8 cellular contexts compared by ENCODE assay signal in the genomic region with DNA sequence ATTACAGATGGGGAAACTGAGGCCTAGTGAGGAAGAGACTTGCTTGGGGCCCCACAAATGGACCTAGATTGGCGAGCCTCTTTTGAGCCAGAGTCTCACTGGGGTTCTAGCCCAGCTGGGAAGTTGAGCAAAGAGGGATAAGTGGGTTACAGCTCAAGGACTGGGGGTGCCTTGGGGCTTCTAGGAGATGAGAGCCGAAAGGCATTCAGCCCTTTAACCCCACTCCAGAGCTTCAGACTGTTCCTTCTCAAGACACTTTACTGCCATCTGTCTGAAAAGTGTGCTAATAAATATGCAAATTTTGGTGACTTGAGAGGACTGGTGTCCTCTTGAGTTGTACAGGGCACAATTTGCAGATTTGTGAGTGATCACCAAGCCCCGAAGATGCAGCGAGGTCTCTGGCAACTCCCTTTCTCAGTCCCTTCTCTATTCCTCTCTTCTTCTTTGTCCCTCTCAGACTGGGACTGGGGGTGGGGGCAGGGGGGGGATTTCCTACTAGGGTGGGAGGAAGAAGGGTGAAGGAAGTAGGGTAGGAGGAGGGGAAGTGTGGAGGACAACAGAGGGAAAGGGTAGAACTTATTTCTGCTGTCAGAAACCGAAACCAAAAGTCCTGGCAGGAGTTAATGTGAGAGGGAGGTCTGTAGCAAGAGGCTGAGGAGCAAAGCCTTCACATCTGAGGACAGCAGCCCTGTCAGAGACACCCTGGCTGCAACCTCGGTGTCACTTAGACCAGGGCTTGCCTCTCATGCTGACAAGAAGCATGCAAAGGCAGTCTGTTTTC. TPM values are rescaled to one million over a fixed set of nuclear protein-coding genes. Genes with fewer than 3 reads are reported as not detected.
DNase-seq lines count a peak whose midpoint lies in the region; ATAC-seq and TF ChIP-seq lines count a peak whose summit lies in the region.

No MANE protein-coding gene starts in this region.

- peaks cover 75% of the 10 kb centered on the region for H3K4me1 Mint-ChIP-seq in activated CD4-positive, alpha-beta T cell treated with anti-CD3 and anti-CD28 coated beads, Interleukin-2, amount 10 ng/mL, durations not matched to agents 7 days and 5 days

- intact Hi-C loops in IMR-90 (cut with micrococcal nuclease) = no loop called here
- intact Hi-C loops in prostate gland (cut with DNase I) = loop anchor here (5.0 kb wide), 1 partner anchor 53 kb away; a partner anchor contains a TSS

- POLR2A ChIA-PET in IMR-90 (lab: Charles Lee; ENCODE audit: unreplicated experiment) = no interaction called here
- POLR2A ChIA-PET in activated CD4-positive, alpha-beta T cell treated with anti-CD3 and anti-CD28 coated beads, Interleukin-2, amount 10 ng/mL, durations not matched to agents 7 days and 5 days (lab: Charles Lee) = interaction anchor here (0.6 kb wide), 2 partner anchors 28 to 62 kb away, joined by 4 read pairs; no protein-coding TSS in a partner anchor

- 0% methylated on average over 1 of the region's 6 CpGs; no CpG with 5 or more reads in 1 of the 2 experiments for WGBS in IMR-90 (ENCODE audit: extremely low coverage in 2 of 2, insufficient read length in 1 of 2), 2 experiments
- WGBS in prostate gland = 36% methylated on average over 6 of the region's 6 CpGs

- no peak for DNase-seq in activated CD4-positive, CD25-positive, alpha-beta regulatory T cell (lab: John Stamatoyannopoulos, UW)
- DNase-seq in IMR-90 = peak; percentile 65
- peak; percentile 77 for DNase-seq in activated CD4-positive, alpha-beta T cell treated with anti-CD3 and anti-CD28 coated beads, Interleukin-2, amount 10 ng/mL, durations not matched to agents 7 days and 5 days
- peak; percentile 81 for DNase-seq in fibroblast of villous mesenchyme (ENCODE audit: low read depth)
- DNase-seq in prostate gland (ENCODE audit: low spot score) = no peak
- no peak for DNase-seq in GM19240 (ENCODE audit: insufficient read length, low spot score)
- DNase-seq in NCI-H146 treated with DMSO at 0.1 percent for 48 hours (lab: John Stamatoyannopoulos, UW; ENCODE audit: unreplicated experiment) = no peak

- peak overlapping the region; percentile 42; the same call in 1 of the 2 replicates for H3K56ac ChIP-seq in IMR-90 (ENCODE audit: extremely low read depth, insufficient read depth, low read length)

- peak overlapping the region; percentile 81 for H2AK9ac ChIP-seq in IMR-90 (replicated peaks; ENCODE audit: low read depth, low read length, poor library complexity)

- peak overlapping the region; percentile 9 for H3K27ac ChIP-seq in IMR-90 (ENCODE audit: insufficient read depth, low read length)
- peak overlapping the region; percentile 51 to 67 for H3K27ac ChIP-seq in prostate gland

- peak; percentile 1 to 2 for ATAC-seq in activated CD4-positive, CD25-positive, alpha-beta regulatory T cell treated with anti-CD3 and anti-CD28 coated beads, Interleukin-2, amount 50 U/mL, for 24 hours
- ATAC-seq in IMR-90 (ENCODE audit: low read depth) = peak; percentile 15; the same call in 1 of the 2 replicates

- peak overlapping the region; percentile 97 for H3K4ac ChIP-seq in IMR-90 (ENCODE audit: low read depth, low read length)

- in situ Hi-C loops in IMR-90 (cut with MboI; ENCODE audit: low sequenced_read_pairs) = no loop called here

- no peak for TF ChIP-seq RAD21 in IMR-90 (IDR thresholded peaks at IDR 0.05; ENCODE audit: low read length)

- H2BK120ac ChIP-seq in IMR-90 (ENCODE audit: low read depth, low read length) = peak overlapping the region; percentile 92

- H3K79me1 ChIP-seq in IMR-90 (ENCODE audit: low read depth in 1 of 2, low read length in 2 of 2) = peaks cover 0 to 26% of the 10 kb centered on the region in 2 experiments; a peak in 2 of 4 replicates

- H3K27ac Mint-ChIP-seq in activated CD4-positive, alpha-beta T cell treated with anti-CD3 and anti-CD28 coated beads, Interleukin-2, amount 10 ng/mL, durations not matched to agents 7 days and 5 days = peak overlapping the region; percentile 99

- CTCF ChIA-PET in IMR-90 (lab: Yijun Ruan, JAX) = no interaction called here
- CTCF ChIA-PET in activated CD4-positive, alpha-beta T cell treated with anti-CD3 and anti-CD28 coated beads, Interleukin-2, amount 10 ng/mL, durations not matched to agents 7 days and 5 days (lab: Charles Lee) = interaction anchor here (0.6 to 6.0 kb wide), 12 partner anchors 10 to 175 kb away, joined by 3 to 41 read pairs (median 8); a partner anchor contains a TSS

- no TSS peak for BruUV-seq in IMR-90 (replicated peaks; lab: Mats Ljungman, UMichigan)

- peak overlapping the region; percentile 6 for H3K9ac ChIP-seq in IMR-90 (ENCODE audit: low read depth, low read length)

- H3K4me1 ChIP-seq in IMR-90 (ENCODE audit: control insufficient read depth, insufficient read depth, low read length) (peaks cover 43% of the 10 kb centered on the region), prostate gland (replicated peaks) (peaks cover 3% of the 10 kb centered on the region)

- H2AK5ac ChIP-seq in IMR-90 (ENCODE audit: low read depth, low read length) = peak overlapping the region; percentile 82

- H3K4me3 Mint-ChIP-seq in activated CD4-positive, alpha-beta T cell treated with anti-CD3 and anti-CD28 coated beads, Interleukin-2, amount 10 ng/mL, durations not matched to agents 7 days and 5 days = peak overlapping the region; percentile 78

- no peaks in the 10 kb centered on the region for H3K27me3 ChIP-seq in IMR-90 (ENCODE audit: control insufficient read depth, insufficient read depth, low read length)
- H3K27me3 ChIP-seq in prostate gland (replicated peaks; ENCODE audit: insufficient read depth) = no peaks in the 10 kb centered on the region

- peak overlapping the region; percentile 77 for H4K91ac ChIP-seq in IMR-90 (ENCODE audit: insufficient read depth, low read depth, low read length)

- H3K9me3 ChIP-seq in IMR-90 (ENCODE audit: control insufficient read depth, insufficient read depth, low read length) = no peaks in the 10 kb centered on the region
- no peaks in the 10 kb centered on the region for H3K9me3 ChIP-seq in prostate gland

- peak overlapping the region; percentile 78 for H2BK20ac ChIP-seq in IMR-90 (ENCODE audit: low read depth, low read length)

- peak overlapping the region; percentile 93 for H2BK5ac ChIP-seq in IMR-90 (ENCODE audit: low read depth, low read length, poor library complexity, severe bottlenecking)

- H3K4me3 ChIP-seq in IMR-90 (ENCODE audit: insufficient read depth, low read depth, low read length) (no peak overlapping the region; the same call in 1 of the 2 replicates), fibroblast of villous mesenchyme (ENCODE audit: low read depth, low read length) (peak overlapping the region; percentile 43), prostate gland (peak overlapping the region in 1 of 2 donors; percentile 2)

- H3K4me2 ChIP-seq in IMR-90 (ENCODE audit: low read depth, low read length) = peak overlapping the region; percentile 70

- TF ChIP-seq CTCF in IMR-90 (conservative IDR thresholded peaks at IDR 0.05; ENCODE audit: low read depth, low read length) = no peak
- no peak for TF ChIP-seq CTCF in fibroblast of villous mesenchyme (IDR thresholded peaks at IDR 0.05; ENCODE audit: insufficient read depth, low read depth, low read length)
- no peak for TF ChIP-seq CTCF in prostate gland (IDR thresholded peaks at IDR 0.05)

- H3K23ac ChIP-seq in IMR-90 (ENCODE audit: low read depth, low read length) = peak overlapping the region; percentile 87

- TF ChIP-seq POLR2A in IMR-90 (IDR thresholded peaks at IDR 0.05; ENCODE audit: low read depth, low read length) (no peak), prostate gland (IDR thresholded peaks at IDR 0.05) (no peak)

- no peaks in the 10 kb centered on the region for H3K36me3 Mint-ChIP-seq in activated CD4-positive, alpha-beta T cell treated with anti-CD3 and anti-CD28 coated beads, Interleukin-2, amount 10 ng/mL, durations not matched to agents 7 days and 5 days (ENCODE audit: low read depth)

- H3K9me3 Mint-ChIP-seq in activated CD4-positive, alpha-beta T cell treated with anti-CD3 and anti-CD28 coated beads, Interleukin-2, amount 10 ng/mL, durations not matched to agents 7 days and 5 days = peaks cover 4% of the 10 kb centered on the region

- H3K18ac ChIP-seq in IMR-90 (ENCODE audit: low read depth, low read length) = peak overlapping the region; percentile 11

- H2AFZ ChIP-seq in IMR-90 (replicated peaks; ENCODE audit: low read length, poor library complexity) = peak overlapping the region; percentile 85

- H4K8ac ChIP-seq in IMR-90 (ENCODE audit: low read depth in 2 of 2, low read length in 2 of 2) = peak overlapping the region; percentile 88

- H2BK15ac ChIP-seq in IMR-90 (ENCODE audit: low read depth, low read length) = peak overlapping the region; percentile 68; the same call in 2 of the 3 replicates

- H3K36me3 ChIP-seq in IMR-90 (ENCODE audit: control insufficient read depth, insufficient read depth, low read length) = no peaks in the 10 kb centered on the region
- H3K36me3 ChIP-seq in prostate gland = no peaks in the 10 kb centered on the region

- H3K14ac ChIP-seq in IMR-90 (replicated peaks; ENCODE audit: low read depth, low read length) = peak overlapping the region; percentile 90

- no peaks in the 10 kb centered on the region for H3K27me3 Mint-ChIP-seq in activated CD4-positive, alpha-beta T cell treated with anti-CD3 and anti-CD28 coated beads, Interleukin-2, amount 10 ng/mL, durations not matched to agents 7 days and 5 days

- dilution Hi-C loops in IMR-90 (cut with HindIII; ENCODE audit: low sequenced_read_pairs, unreplicated experiment) = no loop called here

- H4K20me1 ChIP-seq in IMR-90 (ENCODE audit: insufficient read depth, low read length) = no peaks in the 10 kb centered on the region

- peaks cover 42% of the 10 kb centered on the region for H3K9me1 ChIP-seq in IMR-90 (ENCODE audit: insufficient read depth, low read length)

- peak overlapping the region; percentile 58 for H4K5ac ChIP-seq in IMR-90 (ENCODE audit: low read depth, low read length)

RNA-seq across cellular contexts. Expression of a gene that starts 16.2 kb away (rescaled TPM):
- total RNA-seq in IMR-90 (2012; rRNA removed) (2.8 and 3.6 TPM in 2 replicates), fibroblast of villous mesenchyme (3.9 and 7.1 TPM in 2 replicates), prostate gland (10 to 100 TPM in 1 of 2 donors, 1 to 10 TPM in 1; 3.3 to 23.9 TPM)
- polyA plus RNA-seq in IMR-90 (2012; rRNA removed) = 3.0 and 4.9 TPM in 2 replicates
- polyA plus RNA-seq in IMR-90 (2012; cell fraction: cytosol; rRNA removed) = 2.1 and 4.6 TPM in 2 replicates
- 9.8 and 13.4 TPM in 2 replicates for polyA plus RNA-seq in IMR-90 (2012; cell fraction: nucleus; rRNA removed; ENCODE audit: low replicate concordance)
- total RNA-seq in activated CD4-positive, alpha-beta T cell treated with anti-CD3 and anti-CD28 coated beads, Interleukin-2, amount 10 ng/mL, durations not matched to agents 7 days and 5 days = 1 to 10 TPM in 1 of 2 experiments, under 1 TPM in 1; 0.87 to 1.1 TPM

RNA-seq across cellular contexts. Expression of a gene that starts 53.8 kb away (rescaled TPM):
- 18.6 and 19.0 TPM in 2 replicates for total RNA-seq in IMR-90 (2012; rRNA removed)
- polyA plus RNA-seq in IMR-90 (2012; rRNA removed) = 22.5 and 24.6 TPM in 2 replicates
- 12.6 and 25.0 TPM in 2 replicates for polyA plus RNA-seq in IMR-90 (2012; cell fraction: cytosol; rRNA removed)
- 37.2 and 43.5 TPM in 2 replicates for polyA plus RNA-seq in IMR-90 (2012; cell fraction: nucleus; rRNA removed; ENCODE audit: low replicate concordance)
- total RNA-seq in activated CD4-positive, alpha-beta T cell treated with anti-CD3 and anti-CD28 coated beads, Interleukin-2, amount 10 ng/mL, durations not matched to agents 7 days and 5 days = 10 to 100 TPM; 25.4 to 27.6 TPM
- 30.9 and 48.8 TPM in 2 replicates for total RNA-seq in fibroblast of villous mesenchyme
- 10 to 100 TPM in 1 of 2 donors, 1 to 10 TPM in 1; 8.6 to 31.8 TPM for total RNA-seq in prostate gland

Comparison
In these comparisons a context has a peak if more than half of its experiments do, and no peak if none do; other contexts are left out.
1. DNase-seq: peak in IMR-90 (single experiment), activated CD4-positive, alpha-beta T cell treated with anti-CD3 and anti-CD28 coated beads, Interleukin-2, amount 10 ng/mL, durations not matched to agents 7 days and 5 days (single experiment) and fibroblast of villous mesenchyme (single experiment); none in activated CD4-positive, CD25-positive, alpha-beta regulatory T cell (0 of 4), prostate gland (single experiment), GM19240 (single experiment) and NCI-H146 treated with DMSO at 0.1 percent for 48 hours (single experiment).